ENCODE assay signal across 8 cellular contexts in genomic region chr20:62238569-62239277, GRCh38. TPM values are rescaled to one million over a fixed set of nuclear protein-coding genes. Genes with fewer than 3 reads are reported as not detected.
A peak's percentile ranks its signal among the peaks of the same experiment; 100 is the strongest.
DNase-seq lines count a peak whose midpoint lies in the region; ATAC-seq, FAIRE-seq and TF ChIP-seq lines count a peak whose summit lies in the region.

No MANE protein-coding gene starts in this region.

- TF ChIP-seq CTCF in esophagus squamous epithelium (IDR thresholded peaks at IDR 0.05) = no peak
- TF ChIP-seq CTCF in pancreas (IDR thresholded peaks at IDR 0.05) = no peak

- no peak for FAIRE-seq in pancreas (lab: Jason Lieb, UNC)

- no peaks in the 10 kb centered on the region for H3K27me3 Mint-ChIP-seq in T-helper 1 cell treated with Interleukin-12 subunit alpha and Interleukin-12 subunit beta and Interleukin-4 antibody, amounts not matched to agents 30 μg/mL and 1 μg/mL, for 36 hours (ENCODE audit: low read depth)

- H3K27ac Mint-ChIP-seq in T-helper 1 cell treated with Interleukin-12 subunit alpha and Interleukin-12 subunit beta and Interleukin-4 antibody, amounts not matched to agents 30 μg/mL and 1 μg/mL, for 36 hours = peak overlapping the region; percentile 63

- H3K9me3 Mint-ChIP-seq in T-helper 1 cell treated with Interleukin-12 subunit alpha and Interleukin-12 subunit beta and Interleukin-4 antibody, amounts not matched to agents 30 μg/mL and 1 μg/mL, for 36 hours = no peaks in the 10 kb centered on the region

- peak in 2 of 4 donors; percentile 45 to 67 for TF ChIP-seq POLR2A in esophagus squamous epithelium (IDR thresholded peaks at IDR 0.05)

- H3K36me3 ChIP-seq in SJCRH30 (no peaks in the 10 kb centered on the region), esophagus squamous epithelium (peaks cover 0 to 19% (median 0%) of the 10 kb centered on the region in 3 donors), pancreas (no peaks in the 10 kb centered on the region)

- ATAC-seq in HG02943 (IDR thresholded peaks at IDR 0.05; ENCODE audit: low read depth, unreplicated experiment) (peak; percentile 6), pancreas (peak; percentile 9 to 27 (median 10))

- H3K27me3 ChIP-seq in SJCRH30 = no peaks in the 10 kb centered on the region
- peaks cover 0 to 7% (median 0%) of the 10 kb centered on the region in 4 donors for H3K27me3 ChIP-seq in esophagus squamous epithelium
- H3K27me3 ChIP-seq in pancreas = no peaks in the 10 kb centered on the region

- no peak overlapping the region for H3K27ac ChIP-seq in SJCRH30
- H3K27ac ChIP-seq in esophagus squamous epithelium = peak overlapping the region; percentile 90 to 99 (median 97)
- H3K27ac ChIP-seq in pancreas = peak overlapping the region; percentile 83 to 86 (median 85)

- peaks cover 3% of the 10 kb centered on the region for H3K36me3 Mint-ChIP-seq in T-helper 1 cell treated with Interleukin-12 subunit alpha and Interleukin-12 subunit beta and Interleukin-4 antibody, amounts not matched to agents 30 μg/mL and 1 μg/mL, for 36 hours (ENCODE audit: low read depth)

- H3K9me3 ChIP-seq in SJCRH30 (replicated peaks) = no peaks in the 10 kb centered on the region
- no peaks in the 10 kb centered on the region for H3K9me3 ChIP-seq in esophagus squamous epithelium
- H3K9me3 ChIP-seq in pancreas = no peaks in the 10 kb centered on the region

- peak overlapping the region; percentile 76 for H3K4me3 Mint-ChIP-seq in T-helper 1 cell treated with Interleukin-12 subunit alpha and Interleukin-12 subunit beta and Interleukin-4 antibody, amounts not matched to agents 30 μg/mL and 1 μg/mL, for 36 hours

- DNase-seq in T-helper 1 cell = no peak
- peak in 1 of 2 experiments; percentile 58 for DNase-seq in SJCRH30
- DNase-seq in esophagus squamous epithelium (lab: John Stamatoyannopoulos, UW) = no peak
- DNase-seq in pancreas = peak in 4 of 6 donors; percentile 57 to 78 (median 64)
- DNase-seq in dedifferentiated amniotic fluid mesenchymal stem cell (ENCODE audit: extremely low spot score) = no peak
- DNase-seq in OCI-M1 (lab: John Stamatoyannopoulos, UW) = no peak

- H3K4me3 ChIP-seq in SJCRH30 (peak overlapping the region; percentile 61), esophagus squamous epithelium (peak overlapping the region; percentile 80 to 91 (median 90)), pancreas (peak overlapping the region; percentile 15 to 70 (median 60))

- H3K4me1 ChIP-seq in SJCRH30 (peaks cover 16% of the 10 kb centered on the region), esophagus squamous epithelium (peaks cover 39 to 68% (median 39%) of the 10 kb centered on the region in 3 donors), pancreas (peaks cover 37 to 52% (median 38%) of the 10 kb centered on the region in 3 donors)

- WGBS in esophagus squamous epithelium, 2 donors = 1 to 2% methylated on average over 8 to 13 of the region's 70 CpGs
- WGBS in pancreas, 2 donors = 0 to 1% methylated on average over 30 to 70 of the region's 70 CpGs

- intact Hi-C loops in esophagus squamous epithelium (cut with DNase I) (no loop called here), pancreas (cut with DNase I) (no loop called here)

- peaks cover 20% of the 10 kb centered on the region for H3K4me1 Mint-ChIP-seq in T-helper 1 cell treated with Interleukin-12 subunit alpha and Interleukin-12 subunit beta and Interleukin-4 antibody, amounts not matched to agents 30 μg/mL and 1 μg/mL, for 36 hours (ENCODE audit: low read depth)

RNA-seq across cellular contexts. Expression of gene OSBPL2, which starts 0.4 kb away (rescaled TPM):
- total RNA-seq in SJCRH30 (2014; rRNA removed; shearing (Covaris generic)) = 36.7 and 40.2 TPM in 2 replicates
- 10 to 100 TPM; 48.4 to 65.1 (median 55.8) TPM for total RNA-seq in esophagus squamous epithelium
- 10 to 100 TPM; 42.4 to 56.8 (median 49.2) TPM for total RNA-seq in pancreas
- 10 to 100 TPM; 33.3 to 34.6 TPM for polyA plus RNA-seq in pancreas

RNA-seq across cellular contexts. Expression of gene HRH3, which starts 18.6 kb away (rescaled TPM):
- 0.15 TPM in 1 of 2 replicates, not detected in the other for total RNA-seq in SJCRH30 (2014; rRNA removed; shearing (Covaris generic))
- total RNA-seq in esophagus squamous epithelium = not detected
- total RNA-seq in pancreas = under 1 TPM in 1 of 6 donors, not detected in 5; 0.08 TPM
- under 1 TPM; 0.02 to 0.04 TPM for polyA plus RNA-seq in pancreas

RNA-seq across cellular contexts. Expression of gene MTG2, which starts 55.9 kb away (rescaled TPM):
- 63.8 and 66.2 TPM in 2 replicates for total RNA-seq in SJCRH30 (2014; rRNA removed; shearing (Covaris generic))
- 10 to 100 TPM; 17.4 to 25.5 (median 21.7) TPM for total RNA-seq in esophagus squamous epithelium
- total RNA-seq in pancreas = 10 to 100 TPM in 5 of 6 donors, 1 to 10 TPM in 1; 9.7 to 21.1 (median 13.1) TPM
- 10 to 100 TPM; 36.2 to 55.3 TPM for polyA plus RNA-seq in pancreas

Comparison
In these comparisons a context has a peak if more than half of its experiments do, and no peak if none do; other contexts are left out.
1. DNase-seq: peak in pancreas (4 of 6); none in T-helper 1 cell (0 of 5), esophagus squamous epithelium (single experiment), dedifferentiated amniotic fluid mesenchymal stem cell (single experiment) and OCI-M1 (single experiment).
2. Peak in every context shown above with its lines, with median percentiles within 50 percentile points of each other: H3K4me3 ChIP-seq.